ENCODE assay signal across 8 cellular contexts in the genomic region with DNA sequence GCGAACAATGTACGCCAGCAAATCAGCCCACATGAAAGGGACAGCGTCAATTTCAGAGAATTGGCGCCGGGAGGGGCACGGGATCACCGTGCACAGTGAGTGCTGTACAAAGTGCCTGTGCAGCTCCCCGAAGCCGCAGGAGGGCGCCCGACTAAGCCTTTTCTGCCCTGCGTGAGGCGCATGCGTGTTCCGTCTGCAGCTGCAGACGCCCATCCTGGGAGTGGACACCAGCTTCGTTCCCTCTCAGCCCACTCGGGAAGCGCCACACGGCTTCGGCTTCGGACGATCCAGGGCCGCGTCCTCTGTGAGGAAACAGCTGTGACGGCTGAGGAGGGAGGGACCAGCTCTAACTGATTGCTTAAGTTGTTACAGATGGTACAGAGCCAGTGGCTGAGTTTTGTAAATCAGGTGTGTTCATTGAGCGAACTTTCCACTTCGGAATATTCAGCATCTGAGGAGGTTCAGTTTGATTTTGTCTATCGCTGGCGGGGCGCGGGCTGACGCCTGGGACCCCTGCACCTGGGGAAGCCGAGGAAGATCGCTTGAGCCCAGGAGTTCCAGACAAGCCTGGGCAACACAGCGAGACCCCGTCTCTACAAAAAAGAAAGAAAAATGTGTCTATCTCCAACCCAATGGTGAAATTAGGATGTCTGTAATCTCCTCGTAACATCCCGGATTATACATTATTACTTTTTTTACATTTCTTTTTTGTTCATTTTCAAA. TPM values are rescaled to one million over a fixed set of nuclear protein-coding genes. Genes with fewer than 3 reads are reported as not detected.
DNase-seq lines count a peak whose midpoint lies in the region; ATAC-seq and TF ChIP-seq lines count a peak whose summit lies in the region.

No MANE protein-coding gene starts in this region.

- no peaks in the 10 kb centered on the region for H3K9me3 ChIP-seq in lung (ENCODE audit: control insufficient read depth in 2 of 2, insufficient read depth in 1 of 2, low read length in 1 of 2)

- H3K4me1 ChIP-seq in lung (ENCODE audit: control insufficient read depth in 2 of 2, insufficient read depth in 2 of 2, low read length in 2 of 2) = peaks cover 0 to 2% of the 10 kb centered on the region in 2 donors

- no peaks in the 10 kb centered on the region for H3K27me3 ChIP-seq in lung (ENCODE audit: control insufficient read depth, insufficient read depth)

- peak overlapping the region in 1 of 2 donors; percentile 21 for H3K27ac ChIP-seq in lung (ENCODE audit: low read depth in 1 of 2, low read length in 1 of 2)

- H3K4me3 ChIP-seq in lung = peak overlapping the region; percentile 2

- DNase-seq in CD1c-positive myeloid dendritic cell (ENCODE audit: extremely low spot score) (peak; percentile 96), NCI-H82 treated with DMSO at 0.1 percent for 48 hours (lab: John Stamatoyannopoulos, UW; ENCODE audit: unreplicated experiment) (peak; percentile 79), lung (ENCODE audit: low spot score) (peak; percentile 91)
- DNase-seq in activated CD8-positive, alpha-beta memory T cell treated with anti-CD3 and anti-CD28 coated beads for 48 hours (ENCODE audit: low read depth in 2 of 3, low spot score in 2 of 3) = peak; percentile 72 to 83 (median 77)
- DNase-seq in effector memory CD8-positive, alpha-beta T cell = peak; percentile 89 to 92 (median 90)
- DNase-seq in stimulated activated CD4-positive, alpha-beta T cell treated with anti-CD3 and anti-CD28 coated beads, Interleukin-4, amount 100 ng/mL, for 4 hours = peak; percentile 90 to 91

- TF ChIP-seq CTCF in lung (IDR thresholded peaks at IDR 0.05; ENCODE audit: control extremely low read depth, extremely low read depth) = peak; percentile 83

- H3K27me3 Mint-ChIP-seq in effector memory CD8-positive, alpha-beta T cell = peaks cover 17 to 38% of the 10 kb centered on the region in 2 donors

- H3K4me1 Mint-ChIP-seq in effector memory CD8-positive, alpha-beta T cell (ENCODE audit: low read depth in 2 of 2) = peaks cover 11 to 15% of the 10 kb centered on the region in 2 donors

- H3K9me3 Mint-ChIP-seq in effector memory CD8-positive, alpha-beta T cell = no peaks in the 10 kb centered on the region

- H3K36me3 Mint-ChIP-seq in effector memory CD8-positive, alpha-beta T cell (ENCODE audit: insufficient read depth) = no peaks in the 10 kb centered on the region

- H3K27ac Mint-ChIP-seq in effector memory CD8-positive, alpha-beta T cell = no peak overlapping the region

- ATAC-seq in HG03108 (IDR thresholded peaks at IDR 0.05; ENCODE audit: unreplicated experiment) (peak; percentile 68), lung (ENCODE audit: insufficient read depth, low FRiP score) (peak; percentile 94), HG02938 (IDR thresholded peaks at IDR 0.05; ENCODE audit: unreplicated experiment) (no peak)
- peak; percentile 97 for ATAC-seq in effector memory CD8-positive, alpha-beta T cell (replicated peaks)

- peak overlapping the region; percentile 74 to 80 for H3K4me3 Mint-ChIP-seq in effector memory CD8-positive, alpha-beta T cell

- 14 to 16% methylated on average over 39 of the region's 39 CpGs for WGBS in lung, 2 donors

- no peaks in the 10 kb centered on the region for H3K36me3 ChIP-seq in lung (ENCODE audit: control insufficient read depth in 2 of 2, insufficient read depth in 2 of 2, low read length in 2 of 2)

RNA-seq across cellular contexts. Expression of a gene that starts 15.4 kb away (rescaled TPM):
- total RNA-seq in lung = 1 to 10 TPM; 5.4 to 6.6 TPM
- 1 to 10 TPM; 2.7 to 4.6 TPM for polyA plus RNA-seq in lung
